In the genomic region with DNA sequence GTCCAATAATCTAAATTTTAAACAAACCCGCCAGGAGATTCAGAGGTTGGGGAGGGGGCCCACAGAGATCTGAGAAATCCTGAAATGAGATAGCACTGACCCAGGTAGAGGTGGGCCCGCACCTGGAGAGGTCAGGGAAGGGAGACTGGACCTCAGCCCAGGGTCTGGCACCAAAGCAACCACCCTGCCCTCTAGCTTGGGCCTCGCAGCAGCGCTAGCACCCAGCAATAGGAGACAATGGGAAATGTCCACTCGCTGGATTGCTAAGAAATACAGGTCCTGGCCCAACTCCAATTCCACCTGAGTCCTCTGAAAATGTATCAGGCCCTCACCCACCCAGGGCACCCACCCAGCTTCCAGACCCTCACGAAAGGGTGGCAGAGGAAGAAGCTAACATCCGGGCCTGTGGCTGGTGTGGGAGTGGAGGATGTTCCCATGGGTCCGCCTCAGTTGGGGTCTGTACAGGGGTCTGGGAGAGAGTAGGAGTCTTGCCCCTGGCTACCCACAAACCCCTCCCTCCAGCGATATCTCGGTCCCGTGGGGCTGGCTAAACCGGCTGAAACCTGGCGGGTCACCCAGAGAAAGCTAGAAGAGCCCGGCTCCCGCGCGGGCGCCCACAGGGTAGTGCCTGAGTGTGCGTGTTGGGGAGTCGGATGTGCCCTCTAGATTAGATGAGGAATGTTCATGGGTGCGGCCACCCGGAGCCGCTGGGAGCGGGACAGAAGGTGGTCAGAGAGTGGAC, we compare ENCODE assay signal across 10 cellular contexts. TPM values are rescaled to one million over a fixed set of nuclear protein-coding genes. Genes with fewer than 3 reads are reported as not detected.
DNase-seq lines count a peak whose midpoint lies in the region; ATAC-seq and TF ChIP-seq lines count a peak whose summit lies in the region.
"Had no signal": no experiment of that assay in that cellular context is flagged by ENCODE, and none has a peak within 500 bp of the region (broad histone marks: within the 10 kb centered on the region; RNA-seq: fewer than 3 reads in every experiment).

No MANE protein-coding gene starts in this region.

- WGBS in heart left ventricle, 4 donors = 62 to 69% (median 66%) methylated on average over 24 of the region's 24 CpGs

- H3K27ac ChIP-seq in heart left ventricle (peak overlapping the region in 3 of 12 donors; percentile 34 to 42 (median 34)), vagina (peak overlapping the region; percentile 57), PC-3 (ENCODE audit: low read length) (no peak overlapping the region)
- H3K27ac ChIP-seq: tibial artery had no signal

- ATAC-seq in heart left ventricle = peak in 3 of 4 donors; percentile 7 to 29 (median 17)
- no peak for ATAC-seq in naive thymus-derived CD8-positive, alpha-beta T cell
- ATAC-seq in PC-3 = no peak
- ATAC-seq in GM19397 (IDR thresholded peaks at IDR 0.05; ENCODE audit: unreplicated experiment) = no peak

- intact Hi-C loops in heart left ventricle (cut with DNase I) = loop anchor here in 1 of 10 donors (5.0 kb wide), 1 partner anchor 41 kb away; no protein-coding TSS in a partner anchor
- intact Hi-C loops in cardiac septum (cut with DNase I) = no loop called here
- intact Hi-C loops in vagina (cut with DNase I) = no loop called here
- intact Hi-C loops in PC-3 (cut with micrococcal nuclease) = no loop called here

- no peaks in the 10 kb centered on the region for H3K36me3 Mint-ChIP-seq in endothelial cell (ENCODE audit: low read depth, unreplicated experiment)
- H3K36me3 Mint-ChIP-seq in naive thymus-derived CD8-positive, alpha-beta T cell = no peaks in the 10 kb centered on the region

- H3K27me3 Mint-ChIP-seq in endothelial cell (ENCODE audit: unreplicated experiment) = peaks cover 9% of the 10 kb centered on the region
- H3K27me3 Mint-ChIP-seq in naive thymus-derived CD8-positive, alpha-beta T cell = peaks cover 0 to 12% (median 0%) of the 10 kb centered on the region in 5 donors

- H3K27me3 ChIP-seq in heart left ventricle (peaks cover 0 to 35% (median 7%) of the 10 kb centered on the region in 9 donors), vagina (no peaks in the 10 kb centered on the region), PC-3 (ENCODE audit: low read length) (no peaks in the 10 kb centered on the region)

- BruUV-seq in PC-3 (replicated peaks; lab: Mats Ljungman, UMichigan) = no TSS peak

- CTCF ChIA-PET in PC-3 (lab: Charles Lee) = no interaction called here

- H3K36me3 ChIP-seq in heart left ventricle (no peaks in the 10 kb centered on the region), vagina (no peaks in the 10 kb centered on the region), PC-3 (ENCODE audit: low read depth, low read length) (no peaks in the 10 kb centered on the region)
- H3K36me3 ChIP-seq: tibial artery had no signal

- TF ChIP-seq CTCF in heart left ventricle (IDR thresholded peaks at IDR 0.05) (no peak), endothelial cell (IDR thresholded peaks at IDR 0.05; ENCODE audit: unreplicated experiment) (no peak), vagina (IDR thresholded peaks at IDR 0.05) (no peak), PC-3 (conservative IDR thresholded peaks at IDR 0.05; ENCODE audit: low read depth, low read length) (no peak)

- no peaks in the 10 kb centered on the region for H3K9me3 ChIP-seq in heart left ventricle
- H3K9me3 ChIP-seq in vagina = no peaks in the 10 kb centered on the region
- H3K9me3 ChIP-seq in PC-3 (ENCODE audit: low read length) = no peaks in the 10 kb centered on the region
- H3K9me3 ChIP-seq: tibial artery had no signal

- no peak overlapping the region for H2AFZ ChIP-seq in PC-3 (ENCODE audit: low read length)

- H3F3A ChIP-seq in PC-3 (ENCODE audit: low read length, unreplicated experiment) = no peaks in the 10 kb centered on the region

- H3K4me1 ChIP-seq in heart left ventricle (peaks cover 0 to 15% (median 10%) of the 10 kb centered on the region in 12 donors), vagina (peaks cover 29% of the 10 kb centered on the region), PC-3 (ENCODE audit: insufficient read depth, low read length) (peaks cover 18% of the 10 kb centered on the region)

- H3K27ac Mint-ChIP-seq in endothelial cell (ENCODE audit: unreplicated experiment) = no peak overlapping the region
- peak overlapping the region in 8 of 10 donors; percentile 9 to 92 (median 49) for H3K27ac Mint-ChIP-seq in naive thymus-derived CD8-positive, alpha-beta T cell

- peak overlapping the region in 11 of 12 donors; percentile 27 to 71 (median 58) for H3K4me3 ChIP-seq in heart left ventricle
- H3K4me3 ChIP-seq in vagina = peak overlapping the region; percentile 55 to 57
- no peak overlapping the region for H3K4me3 ChIP-seq in PC-3 (ENCODE audit: low read length)

- no peaks in the 10 kb centered on the region for H4K20me1 ChIP-seq in PC-3 (ENCODE audit: low read length)

- H3K4me1 Mint-ChIP-seq in endothelial cell (ENCODE audit: unreplicated experiment) = peaks cover 3% of the 10 kb centered on the region
- peaks cover 16 to 53% (median 37%) of the 10 kb centered on the region in 4 donors for H3K4me1 Mint-ChIP-seq in naive thymus-derived CD8-positive, alpha-beta T cell

- no peaks in the 10 kb centered on the region for H3K9me3 Mint-ChIP-seq in endothelial cell (ENCODE audit: unreplicated experiment)
- no peaks in the 10 kb centered on the region for H3K9me3 Mint-ChIP-seq in naive thymus-derived CD8-positive, alpha-beta T cell

- peak overlapping the region; percentile 73 for H3K4me3 Mint-ChIP-seq in endothelial cell (ENCODE audit: unreplicated experiment)
- peak overlapping the region; percentile 74 to 92 (median 82) for H3K4me3 Mint-ChIP-seq in naive thymus-derived CD8-positive, alpha-beta T cell

- POLR2A ChIA-PET in naive thymus-derived CD8-positive, alpha-beta T cell (lab: Charles Lee) = interaction anchor here (0.6 to 7.3 kb wide), 4 partner anchors 14 to 22 kb away, joined by 3 to 55 read pairs (median 4); no protein-coding TSS in a partner anchor
- POLR2A ChIA-PET in PC-3 (lab: Charles Lee; ENCODE audit: unreplicated experiment) = no interaction called here

- TF ChIP-seq POLR2A in heart left ventricle (IDR thresholded peaks at IDR 0.05) (no peak), vagina (IDR thresholded peaks at IDR 0.05) (no peak)

- H3K4me2 ChIP-seq in PC-3 (ENCODE audit: low read length) = no peak overlapping the region

- DNase-seq in heart left ventricle = peak in 2 of 5 donors; percentile 26 to 46
- no peak for DNase-seq in cardiac septum (ENCODE audit: low spot score)
- no peak for DNase-seq in endothelial cell (ENCODE audit: low spot score)
- no peak for DNase-seq in naive thymus-derived CD8-positive, alpha-beta T cell
- no peak for DNase-seq in vagina (ENCODE audit: extremely low spot score in 2 of 2)
- no peak for DNase-seq in PC-3
- DNase-seq in stimulated activated CD4-positive, alpha-beta T cell treated with anti-CD3 and anti-CD28 coated beads, Interleukin-15, amount 100 ng/mL, for 24 hours = no peak
- DNase-seq: NCI-H748 treated with DMSO at 0.1 percent for 48 hours, tibial artery had no signal

- no peak overlapping the region for H3K9ac ChIP-seq in PC-3 (ENCODE audit: low read length)

- H3K79me2 ChIP-seq in PC-3 (ENCODE audit: low read length) = no peaks in the 10 kb centered on the region

- H3K9me2 ChIP-seq in PC-3 (replicated peaks; ENCODE audit: low read length) = no peaks in the 10 kb centered on the region

RNA-seq across cellular contexts. Expression of gene PLLP, which starts 1.1 kb away (rescaled TPM):
- total RNA-seq in heart left ventricle = 10 to 100 TPM in 1 of 9 donors, 1 to 10 TPM in 8; 2.0 to 14.8 (median 2.4) TPM
- polyA plus RNA-seq in heart left ventricle = 10 to 100 TPM in 1 of 2 donors, 1 to 10 TPM in 1; 8.2 to 10.4 TPM
- 1.2 TPM for total RNA-seq in cardiac septum
- total RNA-seq in endothelial cell (ENCODE audit: unreplicated experiment) = 3.3 TPM
- total RNA-seq in naive thymus-derived CD8-positive, alpha-beta T cell = 1 to 10 TPM; 3.5 to 4.2 TPM
- polyA plus RNA-seq in naive thymus-derived CD8-positive, alpha-beta T cell = 1 to 10 TPM; 4.9 to 8.8 (median 6.3) TPM
- total RNA-seq in vagina = 44.0 TPM
- total RNA-seq in PC-3 (2014; rRNA removed) = 0.35 and 1.6 TPM in 2 replicates

RNA-seq across cellular contexts. Expression of gene ARL2BP, which starts 38.3 kb away (rescaled TPM):
- total RNA-seq in heart left ventricle (10 to 100 TPM; 43.9 to 68.8 (median 52.1) TPM), cardiac septum (41.5 TPM), endothelial cell (ENCODE audit: unreplicated experiment) (46.7 TPM), vagina (44.7 TPM), PC-3 (2014; rRNA removed) (35.3 and 38.4 TPM in 2 replicates)
- 10 to 100 TPM; 40.3 to 83.5 TPM for polyA plus RNA-seq in heart left ventricle
- total RNA-seq in naive thymus-derived CD8-positive, alpha-beta T cell = 10 to 100 TPM; 58.0 to 61.3 TPM
- 100 to 1,000 TPM; 148 to 154 (median 153) TPM for polyA plus RNA-seq in naive thymus-derived CD8-positive, alpha-beta T cell

Comparison
In these comparisons a context has a peak if more than half of its experiments do, and no peak if none do; other contexts are left out.
1. ATAC-seq: peak in heart left ventricle (3 of 4); none in naive thymus-derived CD8-positive, alpha-beta T cell (0 of 2), PC-3 (single experiment) and GM19397 (single experiment).